ENCODE assay signal across 8 cellular contexts in genomic region chr16:12458591-12459400, GRCh38.
DNase-seq lines count a peak whose midpoint lies in the region; ATAC-seq lines count a peak whose summit lies in the region.

No MANE protein-coding gene starts in this region.

- peak; percentile 83 to 89 for DNase-seq in NOMO-1 (lab: John Stamatoyannopoulos, UW; ENCODE audit: unreplicated experiment in 2 of 2)
- DNase-seq in dermis blood vessel endothelial cell: peak; percentile 35
- peak; percentile 13 to 19 for DNase-seq in stimulated activated CD8-positive, alpha-beta memory T cell treated with anti-CD3 and anti-CD28 coated beads, Interleukin-15, amount 100 ng/mL, for 48 hours (ENCODE audit: low read depth in 2 of 2)
- DNase-seq in AG08396 (ENCODE audit: low spot score): no peak
- DNase-seq in NCI-H2196 (lab: John Stamatoyannopoulos, UW; ENCODE audit: unreplicated experiment): no peak
- DNase-seq in NCI-H187 treated with DMSO at 0.1 percent for 48 hours (lab: John Stamatoyannopoulos, UW): no peak
- DNase-seq in HT-29 (ENCODE audit: low spot score): no peak

- peak; percentile 48 for ATAC-seq in GM19467 (IDR thresholded peaks at IDR 0.05; ENCODE audit: unreplicated experiment)

Comparison
In these comparisons a context has a peak if more than half of its experiments do, and no peak if none do; other contexts are left out.
1. DNase-seq: peak in NOMO-1 (2 of 2), dermis blood vessel endothelial cell (single experiment) and stimulated activated CD8-positive, alpha-beta memory T cell treated with anti-CD3 and anti-CD28 coated beads, Interleukin-15, amount 100 ng/mL, for 48 hours (2 of 2); none in AG08396 (single experiment), NCI-H2196 (single experiment), NCI-H187 treated with DMSO at 0.1 percent for 48 hours (single experiment) and HT-29 (single experiment).